18 cellular contexts compared by ENCODE assay signal in genomic region chr5:179131321-179131835, GRCh38.
"Had no signal": no experiment of that assay in that cellular context is flagged by ENCODE, and none has a peak within 500 bp of the region (broad histone marks: within the 10 kb centered on the region; RNA-seq: fewer than 3 reads in every experiment).

No MANE protein-coding gene starts in this region.

- ATAC-seq: SK-N-SH treated with all-trans-retinoic acid at 6 μM for 48 hours had no signal

- H3K4me3 ChIP-seq: SJCRH30 had no signal

- H3K9me3 ChIP-seq: SJCRH30 had no signal

- H3K4me1 ChIP-seq: SJCRH30 had no signal

- H3K27ac ChIP-seq: SJCRH30 had no signal

- DNase-seq: KBM-7, MV-4-11, NCI-H1048, NCI-H1105, NCI-H1417, NCI-H1436 treated with DMSO at 0.1 percent for 48 hours, NCI-H1694, NCI-H187 treated with DMSO at 0.1 percent for 48 hours, NCI-H2029 treated with DMSO at 0.1 percent for 48 hours, NCI-H2171 treated with DMSO at 0.1 percent for 48 hours, NCI-H345, NCI-H524, NCI-H526 treated with DMSO at 0.1 percent for 48 hours, NCI-H748 treated with DMSO at 0.1 percent for 48 hours, RPMI8226, SHP77 treated with DMSO at 0.1 percent for 48 hours, SJCRH30 had no signal

- H3K36me3 ChIP-seq: SJCRH30 had no signal

- H3K27me3 ChIP-seq: SJCRH30 had no signal
